14 cellular contexts compared by ENCODE assay signal in genomic region chr3:71874618-71875017, GRCh38.
DNase-seq lines count a peak whose midpoint lies in the region; ATAC-seq and TF ChIP-seq lines count a peak whose summit lies in the region.
"Had no signal": no experiment of that assay in that cellular context is flagged by ENCODE, and none has a peak within 500 bp of the region (broad histone marks: within the 10 kb centered on the region; RNA-seq: fewer than 3 reads in every experiment).

No MANE protein-coding gene starts in this region.

- H4K20me1 ChIP-seq in GM23338 (replicated peaks; ENCODE audit: insufficient read depth): no peaks in the 10 kb centered on the region

- H3K4me2 ChIP-seq in GM23338: no peak overlapping the region

- no peaks in the 10 kb centered on the region for H3K36me3 ChIP-seq in GM23338 (ENCODE audit: insufficient read depth)
- H3K36me3 ChIP-seq: left lung, pancreas, stomach had no signal

- no peaks in the 10 kb centered on the region for H3K36me3 Mint-ChIP-seq in GM23338 (ENCODE audit: low read depth)
- H3K36me3 Mint-ChIP-seq in activated T-helper 1 cell treated with anti-CD3 and anti-CD28 coated beads, Interleukin-12 subunit alpha, Interleukin-12 subunit beta, Interleukin-2, Interleukin-4 antibody, amounts not matched to agents 30 ng/mL and 10 ng/mL and 1 ng/mL, durations not matched to agents 14 hours and 24 hours and 36 hours (ENCODE audit: low read depth): no peaks in the 10 kb centered on the region
- no peaks in the 10 kb centered on the region for H3K36me3 Mint-ChIP-seq in stimulated activated naive B cell treated with anti-CD40 and anti-IgM and Interleukin-4, amounts not matched to agents 10 μg/mL and 1 μg/mL and 100 μg/mL, for 72 hours

- no peaks in the 10 kb centered on the region for H3K9me3 Mint-ChIP-seq in GM23338
- H3K9me3 Mint-ChIP-seq in activated T-helper 1 cell treated with anti-CD3 and anti-CD28 coated beads, Interleukin-12 subunit alpha, Interleukin-12 subunit beta, Interleukin-2, Interleukin-4 antibody, amounts not matched to agents 30 ng/mL and 10 ng/mL and 1 ng/mL, durations not matched to agents 14 hours and 24 hours and 36 hours: no peaks in the 10 kb centered on the region
- no peaks in the 10 kb centered on the region for H3K9me3 Mint-ChIP-seq in stimulated activated naive B cell treated with anti-CD40 and anti-IgM and Interleukin-4, amounts not matched to agents 10 μg/mL and 1 μg/mL and 100 μg/mL, for 72 hours
- H3K9me3 Mint-ChIP-seq: HFFc6 had no signal

- H3K79me2 ChIP-seq in GM23338 (replicated peaks; ENCODE audit: insufficient read depth): no peaks in the 10 kb centered on the region

- intact Hi-C loops in activated T-helper 1 cell treated with anti-CD3 and anti-CD28 coated beads, Interleukin-12 subunit alpha, Interleukin-12 subunit beta, Interleukin-2, Interleukin-4 antibody, amounts not matched to agents 30 ng/mL and 10 ng/mL and 1 ng/mL, durations not matched to agents 14 hours and 24 hours and 36 hours (cut with micrococcal nuclease): loop anchor here (1.0 to 5.0 kb wide), 13 partner anchors 104 to 1212 kb away; partner anchors contain the start of gene SHQ1

- peaks cover 12% of the 10 kb centered on the region for H3F3A ChIP-seq in GM23338 (replicated peaks; ENCODE audit: low read depth)

- H3K4me3 ChIP-seq in GM23338: no peak overlapping the region
- H3K4me3 ChIP-seq: left lung, pancreas, stomach had no signal

- peaks cover 6% of the 10 kb centered on the region; the same call in 1 of the 2 replicates for H3K9me2 ChIP-seq in GM23338 (ENCODE audit: insufficient read depth)

- H3K27me3 ChIP-seq in GM23338 (ENCODE audit: insufficient read depth): no peaks in the 10 kb centered on the region
- H3K27me3 ChIP-seq: left lung, pancreas, stomach had no signal

- H3K27ac ChIP-seq in GM23338 (ENCODE audit: low read depth): peak overlapping the region; percentile 18; the same call in 1 of the 2 replicates
- H3K27ac ChIP-seq: left lung, pancreas, stomach had no signal

- peaks cover 37% of the 10 kb centered on the region for H3K4me1 ChIP-seq in GM23338 (ENCODE audit: insufficient read depth)
- H3K4me1 ChIP-seq: pancreas had no signal

- no peak overlapping the region for H3K4me3 Mint-ChIP-seq in GM23338
- no peak overlapping the region for H3K4me3 Mint-ChIP-seq in activated T-helper 1 cell treated with anti-CD3 and anti-CD28 coated beads, Interleukin-12 subunit alpha, Interleukin-12 subunit beta, Interleukin-2, Interleukin-4 antibody, amounts not matched to agents 30 ng/mL and 10 ng/mL and 1 ng/mL, durations not matched to agents 14 hours and 24 hours and 36 hours
- H3K4me3 Mint-ChIP-seq in stimulated activated naive B cell treated with anti-CD40 and anti-IgM and Interleukin-4, amounts not matched to agents 10 μg/mL and 1 μg/mL and 100 μg/mL, for 72 hours: no peak overlapping the region
- H3K4me3 Mint-ChIP-seq: HFFc6, nephron had no signal

- peaks cover 41% of the 10 kb centered on the region for H3K4me1 Mint-ChIP-seq in GM23338
- H3K4me1 Mint-ChIP-seq in activated T-helper 1 cell treated with anti-CD3 and anti-CD28 coated beads, Interleukin-12 subunit alpha, Interleukin-12 subunit beta, Interleukin-2, Interleukin-4 antibody, amounts not matched to agents 30 ng/mL and 10 ng/mL and 1 ng/mL, durations not matched to agents 14 hours and 24 hours and 36 hours (ENCODE audit: low read depth): peaks cover 38% of the 10 kb centered on the region
- H3K4me1 Mint-ChIP-seq in stimulated activated naive B cell treated with anti-CD40 and anti-IgM and Interleukin-4, amounts not matched to agents 10 μg/mL and 1 μg/mL and 100 μg/mL, for 72 hours: peaks cover 12 to 15% of the 10 kb centered on the region in 2 donors

- no peak overlapping the region for H2AFZ ChIP-seq in GM23338

- no peak for TF ChIP-seq CTCF in GM23338 (conservative IDR thresholded peaks at IDR 0.05; ENCODE audit: low read depth in 2 of 2)

- no peak overlapping the region for H3K27ac Mint-ChIP-seq in GM23338
- H3K27ac Mint-ChIP-seq in activated T-helper 1 cell treated with anti-CD3 and anti-CD28 coated beads, Interleukin-12 subunit alpha, Interleukin-12 subunit beta, Interleukin-2, Interleukin-4 antibody, amounts not matched to agents 30 ng/mL and 10 ng/mL and 1 ng/mL, durations not matched to agents 14 hours and 24 hours and 36 hours: peak overlapping the region; percentile 59
- H3K27ac Mint-ChIP-seq in stimulated activated naive B cell treated with anti-CD40 and anti-IgM and Interleukin-4, amounts not matched to agents 10 μg/mL and 1 μg/mL and 100 μg/mL, for 72 hours: no peak overlapping the region
- H3K27ac Mint-ChIP-seq: HFFc6, nephron had no signal

- DNase-seq in stimulated activated CD4-positive, alpha-beta T cell treated with anti-CD3 and anti-CD28 coated beads, Interleukin-1b, Interleukin-23, amount 100 ng/mL, for 48 hours: peak; percentile 6
- DNase-seq in stimulated activated CD4-positive, alpha-beta T cell treated with anti-CD3 and anti-CD28 coated beads, Interleukin-12 subunit alpha, Interleukin-12 subunit beta, amount 100 ng/mL, for 4 hours: no peak
- DNase-seq in GM23338 (ENCODE audit: low spot score): no peak
- DNase-seq in activated T-helper 1 cell treated with anti-CD3 and anti-CD28 coated beads, Interleukin-12 subunit alpha, Interleukin-12 subunit beta, Interleukin-2, Interleukin-4 antibody, amounts not matched to agents 30 ng/mL and 10 ng/mL and 1 ng/mL, durations not matched to agents 14 hours and 24 hours and 36 hours (ENCODE audit: low spot score): no peak
- DNase-seq in stimulated activated naive B cell treated with anti-CD40 and anti-IgM and Interleukin-4, amounts not matched to agents 10 μg/mL and 1 μg/mL and 100 μg/mL, for 72 hours: no peak
- DNase-seq in COLO668 (lab: John Stamatoyannopoulos, UW; ENCODE audit: unreplicated experiment): no peak
- no peak for DNase-seq in kidney glomerular epithelial cell (lab: John Stamatoyannopoulos, UW)
- DNase-seq: HFFc6, Right ventricle myocardium superior, trophoblast cell had no signal

- H3K27me3 Mint-ChIP-seq in GM23338 (ENCODE audit: insufficient read depth, low read depth, poor library complexity): peaks cover 3% of the 10 kb centered on the region
- H3K27me3 Mint-ChIP-seq in activated T-helper 1 cell treated with anti-CD3 and anti-CD28 coated beads, Interleukin-12 subunit alpha, Interleukin-12 subunit beta, Interleukin-2, Interleukin-4 antibody, amounts not matched to agents 30 ng/mL and 10 ng/mL and 1 ng/mL, durations not matched to agents 14 hours and 24 hours and 36 hours (ENCODE audit: insufficient read depth): peaks cover 11% of the 10 kb centered on the region
- H3K27me3 Mint-ChIP-seq in stimulated activated naive B cell treated with anti-CD40 and anti-IgM and Interleukin-4, amounts not matched to agents 10 μg/mL and 1 μg/mL and 100 μg/mL, for 72 hours: peaks cover 25 to 48% of the 10 kb centered on the region in 2 donors

- ATAC-seq in GM23338: no peak
- peak; percentile 21 to 50 for ATAC-seq in stimulated activated naive B cell treated with anti-CD40 and anti-IgM and Interleukin-4, amounts not matched to agents 10 μg/mL and 1 μg/mL and 100 μg/mL, for 72 hours (replicated peaks)

TF ChIP-seq in GM23338, 12 proteins besides CTCF, POLR2A, EP300 and RAD21 (continues in another document):
- no peak for TF ChIP-seq POLR2AphosphoS5 (IDR thresholded peaks at IDR 0.05; ENCODE audit: low read depth)
- TF ChIP-seq STAT1 (IDR thresholded peaks at IDR 0.05; ENCODE audit: unreplicated experiment): no peak
